Comparison of ENCODE assay signal across 23 cellular contexts in genomic region chr3:94433811-94434210, GRCh38.
"Had no signal": no experiment of that assay in that cellular context is flagged by ENCODE, and none has a peak within 500 bp of the region (broad histone marks: within the 10 kb centered on the region; RNA-seq: fewer than 3 reads in every experiment).

No MANE protein-coding gene starts in this region.

- DNase-seq: activated B cell treated with CpG ODN at 0.5 μM for 24 hours; activated CD4-positive, alpha-beta T cell treated with anti-CD3 and anti-CD28 coated beads for 36 hours; activated CD4-positive, alpha-beta T cell treated with anti-CD3 and anti-CD28 coated beads, Interleukin-2, amount 50 U/mL, for 4 hours; activated CD8-positive, alpha-beta memory T cell treated with anti-CD3 and anti-CD28 coated beads, Interleukin-2, amount 50 U/mL, for 48 hours; activated effector memory CD4-positive, alpha-beta T cell treated with Interleukin-2 at 50 U/mL for 16 hours; activated naive CD4-positive, alpha-beta T cell treated with anti-CD3 and anti-CD28 coated beads, Interleukin-2, amount 10 ng/mL, durations not matched to agents 7 days and 5 days; activated T-cell treated with anti-CD3 and anti-CD28 coated beads, Interleukin-2, amount 50 U/mL, for 72 hours; amygdala; central memory CD4-positive, alpha-beta T cell; dorsolateral prefrontal cortex; effector memory CD8-positive, alpha-beta T cell; left lung; naive thymus-derived CD4-positive, alpha-beta T cell; occipital lobe; small intestine; stimulated activated CD4-positive, alpha-beta T cell treated with anti-CD3 and anti-CD28 coated beads, Interleukin-2, amount 100 ng/mL, for 24 hours; T1000; trophoblast cell; uterus had no signal

- H3K36me3 ChIP-seq: esophagus muscularis mucosa, left lung, uterus had no signal

- H3K9me3 ChIP-seq: esophagus muscularis mucosa, left lung, uterus had no signal

- H3K27ac ChIP-seq: dorsolateral prefrontal cortex, esophagus muscularis mucosa, left lung, uterus had no signal

- ATAC-seq: activated CD4-positive, alpha-beta T cell treated with anti-CD3 and anti-CD28 coated beads for 36 hours; activated T-cell treated with anti-CD3 and anti-CD28 coated beads, Interleukin-2, amount 50 U/mL, for 72 hours; effector memory CD8-positive, alpha-beta T cell; left lung; naive thymus-derived CD4-positive, alpha-beta T cell; sciatic nerve; stimulated activated memory B cell treated with anti-CD40 and anti-IgM and Interleukin-4, amounts not matched to agents 10 μg/mL and 1 μg/mL and 100 μg/mL, for 72 hours had no signal

- H3K4me3 ChIP-seq: dorsolateral prefrontal cortex, esophagus muscularis mucosa, left lung, lung, uterus had no signal

- H3K4me1 ChIP-seq: left lung, uterus had no signal

- H3K27me3 ChIP-seq: esophagus muscularis mucosa, left lung, uterus had no signal
